In the genomic region with DNA sequence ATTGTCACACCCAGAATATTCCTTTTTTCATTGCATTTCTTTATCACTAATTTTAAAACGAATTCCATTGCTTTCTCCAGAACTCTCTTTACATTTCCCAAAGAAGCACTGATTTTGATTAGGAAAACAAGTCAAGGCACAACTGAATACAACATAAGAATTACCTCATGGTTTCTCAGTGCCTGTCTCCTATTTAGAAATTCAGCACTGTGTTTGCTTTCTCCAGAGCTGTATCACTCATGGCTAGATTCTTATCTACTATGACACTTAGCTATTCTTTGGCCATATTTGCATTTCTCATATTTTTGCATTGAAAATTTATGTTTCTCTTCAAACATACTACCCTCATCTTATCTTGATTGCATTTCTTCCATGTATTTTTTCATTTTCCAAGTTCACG, we compare ENCODE assay signal across 24 cellular contexts.
"Had no signal": no experiment of that assay in that cellular context is flagged by ENCODE, and none has a peak within 500 bp of the region (broad histone marks: within the 10 kb centered on the region; RNA-seq: fewer than 3 reads in every experiment).

No MANE protein-coding gene starts in this region.

- H3K4me3 ChIP-seq: neural progenitor cell, ovary, psoas muscle, right lobe of liver, sigmoid colon, stomach, thoracic aorta, thyroid gland, tibial nerve, upper lobe of left lung, vagina had no signal

- H3K36me3 ChIP-seq: neural progenitor cell, ovary, right lobe of liver, sigmoid colon, stomach, thoracic aorta, thyroid gland, tibial nerve, upper lobe of left lung, vagina had no signal

- ATAC-seq: psoas muscle; right cardiac atrium; right lobe of liver; stimulated activated effector memory CD8-positive, alpha-beta T cell treated with anti-CD3 and anti-CD28 coated beads, Interleukin-12 subunit alpha, Interleukin-12 subunit beta, amount 100 ng/mL, for 72 hours; stimulated activated naive B cell treated with anti-CD40 and anti-IgM and Interleukin-4, amounts not matched to agents 10 μg/mL and 1 μg/mL and 100 μg/mL, for 72 hours had no signal

- H3K9ac ChIP-seq: neural progenitor cell, parathyroid adenoma had no signal

- H3K27ac ChIP-seq: neural progenitor cell, ovary, parathyroid adenoma, psoas muscle, right lobe of liver, sigmoid colon, stomach, thoracic aorta, thyroid gland, tibial nerve, upper lobe of left lung, vagina had no signal

- H3K27me3 ChIP-seq: neural progenitor cell, ovary, right lobe of liver, sigmoid colon, stomach, thyroid gland, tibial nerve, upper lobe of left lung, vagina had no signal

- DNase-seq: occipital lobe; ovary; posterior cingulate gyrus; psoas muscle; right cardiac atrium; right lobe of liver; sigmoid colon; small intestine; stimulated activated CD4-positive, alpha-beta T cell treated with anti-CD3 and anti-CD28 coated beads, Interleukin-15, amount 100 ng/mL, for 24 hours; stimulated activated CD4-positive, alpha-beta T cell treated with anti-CD3 and anti-CD28 coated beads, Interleukin-2, amount 100 ng/mL, for 24 hours; stimulated activated CD4-positive, alpha-beta T cell treated with anti-CD3 and anti-CD28 coated beads, Interleukin-2, amount 100 ng/mL, for 48 hours; stimulated activated CD4-positive, alpha-beta T cell treated with anti-CD3 and anti-CD28 coated beads, Interleukin-4, amount 100 ng/mL, for 24 hours; stimulated activated naive B cell treated with anti-CD40 and anti-IgM and Interleukin-4, amounts not matched to agents 10 μg/mL and 1 μg/mL and 100 μg/mL, for 72 hours; stimulated activated naive CD4-positive, alpha-beta T cell treated with Interleukin-2 at 50 U/mL for 16 hours; stomach; thyroid gland; trophoblast cell; upper lobe of left lung had no signal

- H3K9me3 ChIP-seq: ovary, psoas muscle, right lobe of liver, thoracic aorta, thyroid gland, vagina had no signal

- H3K4me1 ChIP-seq: neural progenitor cell, parathyroid adenoma, psoas muscle, right lobe of liver, sigmoid colon, stomach, thyroid gland, tibial nerve, upper lobe of left lung, vagina had no signal
